Comparison of ENCODE assay signal across 16 cellular contexts in the genomic region with DNA sequence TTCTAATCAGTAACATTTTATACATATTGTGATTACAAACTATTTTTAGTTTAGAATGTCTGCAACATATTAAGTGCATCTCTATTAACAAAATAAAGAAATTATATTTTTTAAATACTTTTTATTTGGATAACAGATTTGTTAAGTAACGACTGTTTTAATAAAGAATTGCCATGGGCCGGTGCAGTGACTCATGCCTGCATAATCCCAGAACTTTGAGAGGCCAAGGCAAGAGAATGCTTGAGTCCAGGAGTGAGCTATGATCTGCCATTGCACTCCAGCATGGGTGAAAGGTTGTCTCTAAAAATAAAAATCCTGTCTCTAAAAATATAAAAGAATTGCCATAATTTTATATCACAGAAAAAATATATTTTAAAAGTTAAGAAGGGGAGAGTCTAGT. TPM values are rescaled to one million over a fixed set of nuclear protein-coding genes. Genes with fewer than 3 reads are reported as not detected.
DNase-seq lines count a peak whose midpoint lies in the region; ATAC-seq, FAIRE-seq and TF ChIP-seq lines count a peak whose summit lies in the region.
"Had no signal": no experiment of that assay in that cellular context is flagged by ENCODE, and none has a peak within 500 bp of the region (broad histone marks: within the 10 kb centered on the region; RNA-seq: fewer than 3 reads in every experiment).

No MANE protein-coding gene starts in this region.

- H2AK9ac ChIP-seq in IMR-90 (replicated peaks; ENCODE audit: low read depth, low read length, poor library complexity): no peak overlapping the region

- no peak overlapping the region for H3K27ac ChIP-seq in IMR-90 (ENCODE audit: insufficient read depth, low read length)
- H3K27ac ChIP-seq: BLaER1, skin epidermis, upper lobe of right lung had no signal

- H2BK5ac ChIP-seq in IMR-90 (ENCODE audit: low read depth, low read length, poor library complexity, severe bottlenecking): peak overlapping the region; percentile 31

- no CpG with 5 or more reads among the region's 2 CpGs for WGBS in IMR-90 (ENCODE audit: extremely low coverage in 2 of 2, insufficient read length in 1 of 2), 2 experiments

- CTCF ChIA-PET in IMR-90 (lab: Yijun Ruan, JAX): no interaction called here

- H3K4me3 Mint-ChIP-seq in activated T-helper 1 cell treated with anti-CD3 and anti-CD28 coated beads, Interleukin-12 subunit alpha, Interleukin-12 subunit beta, Interleukin-2, Interleukin-4 antibody, amounts not matched to agents 30 ng/mL and 10 ng/mL and 1 ng/mL, durations not matched to agents 14 hours and 24 hours and 36 hours: no peak overlapping the region
- H3K4me3 Mint-ChIP-seq: activated CD8-positive, alpha-beta T cell treated with anti-CD3 and anti-CD28 coated beads for 36 hours had no signal

- peaks cover 2% of the 10 kb centered on the region for H3K36me3 Mint-ChIP-seq in activated T-helper 1 cell treated with anti-CD3 and anti-CD28 coated beads, Interleukin-12 subunit alpha, Interleukin-12 subunit beta, Interleukin-2, Interleukin-4 antibody, amounts not matched to agents 30 ng/mL and 10 ng/mL and 1 ng/mL, durations not matched to agents 14 hours and 24 hours and 36 hours (ENCODE audit: low read depth)

- POLR2A ChIA-PET in IMR-90 (lab: Charles Lee; ENCODE audit: unreplicated experiment): no interaction called here

- no peak for TF ChIP-seq POLR2A in IMR-90 (IDR thresholded peaks at IDR 0.05; ENCODE audit: low read depth, low read length)

- H4K8ac ChIP-seq in IMR-90 (ENCODE audit: low read depth in 2 of 2, low read length in 2 of 2): no peak overlapping the region

- H3K4me3 ChIP-seq in IMR-90 (ENCODE audit: insufficient read depth, low read depth, low read length) (no peak overlapping the region), astrocyte of the spinal cord (ENCODE audit: low read depth, low read length) (no peak overlapping the region)
- H3K4me3 ChIP-seq: BLaER1, skin epidermis, upper lobe of right lung had no signal

- H3K9me3 ChIP-seq in IMR-90 (ENCODE audit: control insufficient read depth, insufficient read depth, low read length): no peaks in the 10 kb centered on the region
- H3K9me3 ChIP-seq: upper lobe of right lung had no signal

- DNase-seq in AG20443 (ENCODE audit: low spot score) (peak; percentile 12), IMR-90 (peak; percentile 79), astrocyte of the spinal cord (ENCODE audit: low read depth, low spot score) (peak; percentile 49), NOMO-1 treated with dmso at 0.1 percent for 144 hours (lab: John Stamatoyannopoulos, UW; ENCODE audit: unreplicated experiment) (no peak), GOT3 (lab: John Stamatoyannopoulos, UW) (no peak)
- DNase-seq in activated T-helper 1 cell treated with anti-CD3 and anti-CD28 coated beads, Interleukin-12 subunit alpha, Interleukin-12 subunit beta, Interleukin-2, Interleukin-4 antibody, amounts not matched to agents 30 ng/mL and 10 ng/mL and 1 ng/mL, durations not matched to agents 14 hours and 24 hours and 36 hours (ENCODE audit: low spot score): no peak
- DNase-seq: activated CD8-positive, alpha-beta T cell treated with anti-CD3 and anti-CD28 coated beads for 36 hours; mesendoderm; NCI-H1105 treated with DMSO at 0.1 percent for 48 hours; stimulated activated naive CD4-positive, alpha-beta T cell; upper lobe of right lung had no signal

- no peaks in the 10 kb centered on the region for H4K20me1 ChIP-seq in IMR-90 (ENCODE audit: insufficient read depth, low read length)
- H4K20me1 ChIP-seq: BLaER1 had no signal

- H3K14ac ChIP-seq in IMR-90 (replicated peaks; ENCODE audit: low read depth, low read length): no peak overlapping the region

- no peak overlapping the region for H3K56ac ChIP-seq in IMR-90 (ENCODE audit: extremely low read depth, insufficient read depth, low read length)

- peaks cover 8% of the 10 kb centered on the region for H3K4me1 Mint-ChIP-seq in activated T-helper 1 cell treated with anti-CD3 and anti-CD28 coated beads, Interleukin-12 subunit alpha, Interleukin-12 subunit beta, Interleukin-2, Interleukin-4 antibody, amounts not matched to agents 30 ng/mL and 10 ng/mL and 1 ng/mL, durations not matched to agents 14 hours and 24 hours and 36 hours (ENCODE audit: low read depth)

- in situ Hi-C loops in IMR-90 (cut with MboI; ENCODE audit: low sequenced_read_pairs) (loop anchor here (25.0 kb wide), 1 partner anchor 543 kb away; a partner anchor contains a TSS), astrocyte of the spinal cord (cut with HindIII; ENCODE audit: low sequenced_read_pairs) (no loop called here)

- no peaks in the 10 kb centered on the region for H3K27me3 ChIP-seq in IMR-90 (ENCODE audit: control insufficient read depth, insufficient read depth, low read length)
- H3K27me3 ChIP-seq: BLaER1, upper lobe of right lung had no signal

- H3K79me1 ChIP-seq in IMR-90 (ENCODE audit: low read depth in 1 of 2, low read length in 2 of 2): peaks cover 0 to 2% of the 10 kb centered on the region in 2 experiments; a peak in 1 of 4 replicates

- TF ChIP-seq RAD21 in IMR-90 (IDR thresholded peaks at IDR 0.05; ENCODE audit: low read length): no peak

- H2AFZ ChIP-seq in IMR-90 (replicated peaks; ENCODE audit: low read length, poor library complexity): no peak overlapping the region

- no peak overlapping the region for H3K4ac ChIP-seq in IMR-90 (ENCODE audit: low read depth, low read length)

- H3K4me1 ChIP-seq in IMR-90 (ENCODE audit: control insufficient read depth, insufficient read depth, low read length): no peaks in the 10 kb centered on the region

- FAIRE-seq in islet of Langerhans (lab: Jason Lieb, UNC): peak; percentile 78
- FAIRE-seq: H1 had no signal

- H2BK120ac ChIP-seq in IMR-90 (ENCODE audit: low read depth, low read length): no peak overlapping the region

- no peak overlapping the region for H2BK15ac ChIP-seq in IMR-90 (ENCODE audit: low read depth, low read length)

- H3K9ac ChIP-seq in IMR-90 (ENCODE audit: low read depth, low read length): no peak overlapping the region
- H3K9ac ChIP-seq: BLaER1 had no signal

- H2BK20ac ChIP-seq in IMR-90 (ENCODE audit: low read depth, low read length): no peak overlapping the region

- no peaks in the 10 kb centered on the region; the same call in 1 of the 2 replicates for H3K9me1 ChIP-seq in IMR-90 (ENCODE audit: insufficient read depth, low read length)

- no TSS peak for BruUV-seq in IMR-90 (replicated peaks; lab: Mats Ljungman, UMichigan)

- peak; percentile 49 for ATAC-seq in IMR-90 (ENCODE audit: low read depth)
- no peak for ATAC-seq in HG03097 (IDR thresholded peaks at IDR 0.05; ENCODE audit: low FRiP score, unreplicated experiment)
- ATAC-seq: activated CD8-positive, alpha-beta T cell treated with anti-CD3 and anti-CD28 coated beads for 36 hours; upper lobe of right lung had no signal

- intact Hi-C loops in IMR-90 (cut with micrococcal nuclease): no loop called here
- intact Hi-C loops in activated T-helper 1 cell treated with anti-CD3 and anti-CD28 coated beads, Interleukin-12 subunit alpha, Interleukin-12 subunit beta, Interleukin-2, Interleukin-4 antibody, amounts not matched to agents 30 ng/mL and 10 ng/mL and 1 ng/mL, durations not matched to agents 14 hours and 24 hours and 36 hours (cut with micrococcal nuclease): loop anchor here (10.0 kb wide), 1 partner anchor 1909 kb away; a partner anchor contains a TSS

- no peak overlapping the region for H4K91ac ChIP-seq in IMR-90 (ENCODE audit: insufficient read depth, low read depth, low read length)

- H3K27ac Mint-ChIP-seq in activated T-helper 1 cell treated with anti-CD3 and anti-CD28 coated beads, Interleukin-12 subunit alpha, Interleukin-12 subunit beta, Interleukin-2, Interleukin-4 antibody, amounts not matched to agents 30 ng/mL and 10 ng/mL and 1 ng/mL, durations not matched to agents 14 hours and 24 hours and 36 hours: no peak overlapping the region
- H3K27ac Mint-ChIP-seq: activated CD8-positive, alpha-beta T cell treated with anti-CD3 and anti-CD28 coated beads for 36 hours had no signal

- TF ChIP-seq CTCF in IMR-90 (conservative IDR thresholded peaks at IDR 0.05; ENCODE audit: low read depth, low read length) (no peak), astrocyte of the spinal cord (IDR thresholded peaks at IDR 0.05; ENCODE audit: low read depth, low read length) (no peak)

- peaks cover 1% of the 10 kb centered on the region for H3K27me3 Mint-ChIP-seq in activated T-helper 1 cell treated with anti-CD3 and anti-CD28 coated beads, Interleukin-12 subunit alpha, Interleukin-12 subunit beta, Interleukin-2, Interleukin-4 antibody, amounts not matched to agents 30 ng/mL and 10 ng/mL and 1 ng/mL, durations not matched to agents 14 hours and 24 hours and 36 hours (ENCODE audit: insufficient read depth)
- H3K27me3 Mint-ChIP-seq: activated CD8-positive, alpha-beta T cell treated with anti-CD3 and anti-CD28 coated beads for 36 hours had no signal

- H3K36me3 ChIP-seq in IMR-90 (ENCODE audit: control insufficient read depth, insufficient read depth, low read length): no peaks in the 10 kb centered on the region
- H3K36me3 ChIP-seq: BLaER1, upper lobe of right lung had no signal

- H3K23ac ChIP-seq in IMR-90 (ENCODE audit: low read depth, low read length): no peak overlapping the region

- no peak overlapping the region for H3K18ac ChIP-seq in IMR-90 (ENCODE audit: low read depth, low read length)

- no peak overlapping the region for H2AK5ac ChIP-seq in IMR-90 (ENCODE audit: low read depth, low read length)

- H3K9me3 Mint-ChIP-seq in activated T-helper 1 cell treated with anti-CD3 and anti-CD28 coated beads, Interleukin-12 subunit alpha, Interleukin-12 subunit beta, Interleukin-2, Interleukin-4 antibody, amounts not matched to agents 30 ng/mL and 10 ng/mL and 1 ng/mL, durations not matched to agents 14 hours and 24 hours and 36 hours: no peaks in the 10 kb centered on the region
- H3K9me3 Mint-ChIP-seq: activated CD8-positive, alpha-beta T cell treated with anti-CD3 and anti-CD28 coated beads for 36 hours had no signal

- no peak overlapping the region for H3K4me2 ChIP-seq in IMR-90 (ENCODE audit: low read depth, low read length)
- H3K4me2 ChIP-seq: BLaER1 had no signal

- no peak overlapping the region for H4K5ac ChIP-seq in IMR-90 (ENCODE audit: low read depth, low read length)

- dilution Hi-C loops in IMR-90 (cut with HindIII; ENCODE audit: low sequenced_read_pairs, unreplicated experiment): no loop called here

RNA-seq across cellular contexts. Expression of a gene that starts 4.1 kb away (rescaled TPM):
- total RNA-seq in IMR-90 (2012; rRNA removed): 1.8 and 3.1 TPM in 2 replicates
- polyA plus RNA-seq in IMR-90 (2012; rRNA removed): 0.67 and 1.2 TPM in 2 replicates
- 0.05 and 0.27 TPM in 2 replicates for polyA plus RNA-seq in IMR-90 (2012; cell fraction: cytosol; rRNA removed)
- 0.08 and 0.46 TPM in 2 replicates for polyA plus RNA-seq in IMR-90 (2012; cell fraction: nucleus; rRNA removed; ENCODE audit: low replicate concordance)
- total RNA-seq in activated T-helper 1 cell treated with anti-CD3 and anti-CD28 coated beads, Interleukin-12 subunit alpha, Interleukin-12 subunit beta, Interleukin-2, Interleukin-4 antibody, amounts not matched to agents 30 ng/mL and 10 ng/mL and 1 ng/mL, durations not matched to agents 14 hours and 24 hours and 36 hours: 0.31 and 0.49 TPM in 2 replicates

RNA-seq across cellular contexts. Expression of a gene that starts 4.1 kb away (rescaled TPM):
- total RNA-seq in IMR-90 (2012; rRNA removed): 13.3 and 23.6 TPM in 2 replicates
- 5.5 and 9.4 TPM in 2 replicates for polyA plus RNA-seq in IMR-90 (2012; rRNA removed)
- 0.71 and 1.0 TPM in 2 replicates for polyA plus RNA-seq in IMR-90 (2012; cell fraction: cytosol; rRNA removed)
- 1.1 and 9.5 TPM in 2 replicates for polyA plus RNA-seq in IMR-90 (2012; cell fraction: nucleus; rRNA removed; ENCODE audit: low replicate concordance)
- total RNA-seq in activated T-helper 1 cell treated with anti-CD3 and anti-CD28 coated beads, Interleukin-12 subunit alpha, Interleukin-12 subunit beta, Interleukin-2, Interleukin-4 antibody, amounts not matched to agents 30 ng/mL and 10 ng/mL and 1 ng/mL, durations not matched to agents 14 hours and 24 hours and 36 hours: 6.5 and 8.3 TPM in 2 replicates

RNA-seq across cellular contexts. Expression of a gene that starts 41.3 kb away (rescaled TPM):
- 0.28 and 0.90 TPM in 2 replicates for total RNA-seq in IMR-90 (2012; rRNA removed)
- polyA plus RNA-seq in IMR-90 (2012; rRNA removed): 0.49 and 1.3 TPM in 2 replicates
- polyA plus RNA-seq in IMR-90 (2012; cell fraction: cytosol; rRNA removed): 0.20 and 0.31 TPM in 2 replicates
- 0.78 and 3.6 TPM in 2 replicates for polyA plus RNA-seq in IMR-90 (2012; cell fraction: nucleus; rRNA removed; ENCODE audit: low replicate concordance)
- total RNA-seq in activated T-helper 1 cell treated with anti-CD3 and anti-CD28 coated beads, Interleukin-12 subunit alpha, Interleukin-12 subunit beta, Interleukin-2, Interleukin-4 antibody, amounts not matched to agents 30 ng/mL and 10 ng/mL and 1 ng/mL, durations not matched to agents 14 hours and 24 hours and 36 hours: not detected in 2 replicates

Comparison
In these comparisons a context has a peak if more than half of its experiments do, and no peak if none do; other contexts are left out.
1. DNase-seq: peak in AG20443 (single experiment), IMR-90 (single experiment) and astrocyte of the spinal cord (single experiment); none in NOMO-1 treated with dmso at 0.1 percent for 144 hours (single experiment), activated T-helper 1 cell treated with anti-CD3 and anti-CD28 coated beads, Interleukin-12 subunit alpha, Interleukin-12 subunit beta, Interleukin-2, Interleukin-4 antibody, amounts not matched to agents 30 ng/mL and 10 ng/mL and 1 ng/mL, durations not matched to agents 14 hours and 24 hours and 36 hours (single experiment) and GOT3 (single experiment).